In genomic region chr2:102027036-102027702, GRCh38 we compare ENCODE assay signal across 11 cellular contexts. TPM values are rescaled to one million over a fixed set of nuclear protein-coding genes. Genes with fewer than 3 reads are reported as not detected.
DNase-seq lines count a peak whose midpoint lies in the region; ATAC-seq, FAIRE-seq and TF ChIP-seq lines count a peak whose summit lies in the region.
"Had no signal": no experiment of that assay in that cellular context is flagged by ENCODE, and none has a peak within 500 bp of the region (broad histone marks: within the 10 kb centered on the region; RNA-seq: fewer than 3 reads in every experiment).

No MANE protein-coding gene starts in this region.

- CTCF ChIA-PET in K562 (lab: Yijun Ruan, JAX; ENCODE audit: low intra/inter-chr PET ratio) = no interaction called here

- TF ChIP-seq POLR2A in K562 (conservative IDR thresholded peaks at IDR 0.05) (no peak), sigmoid colon (IDR thresholded peaks at IDR 0.05) (no peak)

- in situ Hi-C loops in K562 (cut with MboI) = no loop called here

- TF ChIP-seq CTCF in K562 (IDR thresholded peaks at IDR 0.05 in 2 of 3, conservative IDR thresholded peaks at IDR 0.05 in 1 of 3; ENCODE audit: insufficient read depth in 2 of 3, low read depth in 1 of 3, low read length in 3 of 3) (no peak), sigmoid colon (IDR thresholded peaks at IDR 0.05) (no peak)

- H3K27me3 ChIP-seq in K562 (ENCODE audit: control insufficient read depth in 2 of 2, insufficient read depth in 2 of 2, low read length in 2 of 2) (no peaks in the 10 kb centered on the region; a peak in 1 of 5 replicates), right cardiac atrium (ENCODE audit: control insufficient read depth, insufficient read depth) (no peaks in the 10 kb centered on the region), sigmoid colon (no peaks in the 10 kb centered on the region)

- H3K79me2 ChIP-seq in K562 (ENCODE audit: control insufficient read depth, insufficient read depth, low read length) = no peaks in the 10 kb centered on the region

- H4K20me1 ChIP-seq in K562 (replicated peaks; ENCODE audit: control insufficient read depth, insufficient read depth, low read length) = no peaks in the 10 kb centered on the region; the same call in 1 of the 2 replicates

- DNase-seq in ELR (ENCODE audit: low read depth) = peak; percentile 73
- DNase-seq in K562 (ENCODE audit: extremely low read depth in 1 of 4, low spot score in 3 of 4) = no peak
- peak in 1 of 3 donors; percentile 29 for DNase-seq in right cardiac atrium
- no peak for DNase-seq in sigmoid colon
- no peak for DNase-seq in NCI-H774 (lab: John Stamatoyannopoulos, UW)
- no peak for DNase-seq in hippocampal formation (lab: John Stamatoyannopoulos, UW)
- DNase-seq: effector CD4-positive, alpha-beta T cell; natural killer cell; NCI-H1417 had no signal

- no peak for FAIRE-seq in K562 (lab: Jason Lieb, UNC)

- POLR2A ChIA-PET in K562 (lab: Yijun Ruan, JAX) = interaction anchor here (0.6 to 1.6 kb wide), 5 partner anchors 13 to 213 kb away, joined by 3 to 6 read pairs (median 3); no protein-coding TSS in a partner anchor

- no peak overlapping the region for H3K4me2 ChIP-seq in K562 (ENCODE audit: insufficient read depth, low read length)

- H3K9me1 ChIP-seq in K562 (ENCODE audit: control insufficient read depth, insufficient read depth, low read length) = no peaks in the 10 kb centered on the region

- 0 out of 2 replicates have a peak overlapping the region, but pooled peaks have one; percentile 3 for H2AFZ ChIP-seq in K562 (ENCODE audit: low read depth, low read length)

- BruUV-seq in K562 (replicated peaks; lab: Mats Ljungman, UMichigan) = no TSS peak

- TF ChIP-seq RAD21 in K562 (CRISPR knock-in tag; conservative IDR thresholded peaks at IDR 0.05 in 1 of 2, IDR thresholded peaks at IDR 0.05 in 1 of 2) = no peak

- H3K4me1 ChIP-seq in K562 (replicated peaks in 1 of 2; ENCODE audit: control insufficient read depth in 2 of 2, insufficient read depth in 2 of 2, low read length in 2 of 2) (peaks cover 0 to 3% of the 10 kb centered on the region in 2 experiments; a peak in 2 of 5 replicates), right cardiac atrium (ENCODE audit: control insufficient read depth, insufficient read depth, low read length) (peaks cover 8% of the 10 kb centered on the region), sigmoid colon (peaks cover 0 to 14% (median 9%) of the 10 kb centered on the region in 4 donors)

- TF ChIP-seq EP300 in K562 (IDR thresholded peaks at IDR 0.05; ENCODE audit: low read length) (no peak), sigmoid colon (IDR thresholded peaks at IDR 0.05) (no peak)

- H3K36me3 ChIP-seq in K562 (ENCODE audit: control insufficient read depth, insufficient read depth, low read length) = no peaks in the 10 kb centered on the region; the same call in 2 of the 3 replicates
- H3K36me3 ChIP-seq in sigmoid colon = no peaks in the 10 kb centered on the region

- H3K4me3 ChIP-seq in K562 = no peak overlapping the region
- H3K4me3 ChIP-seq in right cardiac atrium (ENCODE audit: low read length) = no peak overlapping the region
- H3K4me3 ChIP-seq in sigmoid colon = no peak overlapping the region

- intact Hi-C loops in K562 (cut with micrococcal nuclease) = no loop called here
- intact Hi-C loops in right cardiac atrium (cut with DNase I) = no loop called here
- intact Hi-C loops in sigmoid colon (cut with DNase I) = loop anchor here (5.0 to 10.0 kb wide), 3 partner anchors 75 to 328 kb away; partner anchors contain the start of gene IL18R1

- H3K27ac ChIP-seq in K562 (ENCODE audit: extremely low read depth, low read depth, low read length) (no peak overlapping the region), right cardiac atrium (ENCODE audit: low read length) (peak overlapping the region; percentile 89), sigmoid colon (peak overlapping the region; percentile 50 to 66 (median 64))

- H3K9me3 ChIP-seq in K562 (replicated peaks; ENCODE audit: control insufficient read depth, insufficient read depth, low read depth, low read length) = no peaks in the 10 kb centered on the region
- no peaks in the 10 kb centered on the region for H3K9me3 ChIP-seq in right cardiac atrium (ENCODE audit: control insufficient read depth, low read length)
- H3K9me3 ChIP-seq in sigmoid colon = no peaks in the 10 kb centered on the region

- no peak for ATAC-seq in K562
- peak; percentile 78 to 93 for ATAC-seq in right cardiac atrium
- no peak for ATAC-seq in GM21390 (IDR thresholded peaks at IDR 0.05; ENCODE audit: unreplicated experiment)
- ATAC-seq in GM21717 (IDR thresholded peaks at IDR 0.05; ENCODE audit: unreplicated experiment) = no peak
- ATAC-seq: natural killer cell had no signal

- H3K9ac ChIP-seq in K562 (ENCODE audit: insufficient read depth in 1 of 2, low read depth in 2 of 2, low read length in 2 of 2) = no peak overlapping the region; a peak in 1 of 4 replicates

- 27% methylated on average over 5 of the region's 5 CpGs for WGBS in K562 (ENCODE audit: insufficient coverage, low coverage, missing lambda C conversion rate)
- 51% methylated on average over 5 of the region's 5 CpGs for WGBS in right cardiac atrium
- 73 to 84% methylated on average over 5 of the region's 5 CpGs for WGBS in sigmoid colon, 2 donors

TF ChIP-seq in K562, 482 proteins besides CTCF, POLR2A, EP300 and RAD21:
- TF ChIP-seq, protein P1, sequence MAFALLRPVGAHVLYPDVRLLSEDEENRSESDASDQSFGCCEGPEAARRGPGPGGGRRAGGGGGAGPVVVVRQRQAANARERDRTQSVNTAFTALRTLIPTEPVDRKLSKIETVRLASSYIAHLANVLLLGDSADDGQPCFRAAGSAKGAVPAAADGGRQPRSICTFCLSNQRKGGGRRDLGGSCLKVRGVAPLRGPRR (CRISPR knock-in tag; IDR thresholded peaks at IDR 0.05) = no peak
- TF ChIP-seq ATF3 (IDR thresholded peaks at IDR 0.05) (0 out of 2 replicates have a peak, but pooled peaks have one; percentile 17), ATF3 (CRISPR knock-in tag; conservative IDR thresholded peaks at IDR 0.05) (no peak), JUND (IDR thresholded peaks at IDR 0.05; ENCODE audit: borderline replicate concordance, low read depth, low read length) (peak; percentile 32; the same call in 1 of the 2 replicates), JUND (tag; IDR thresholded peaks at IDR 0.05; ENCODE audit: borderline replicate concordance, low read depth, low read length) (no peak), SMAD1 (IDR thresholded peaks at IDR 0.05; ENCODE audit: low read depth, low read length, partially characterized antibody) (no peak), NR2F6 (CRISPR knock-in tag; IDR thresholded peaks at IDR 0.05) (no peak), CBX8 (IDR thresholded peaks at IDR 0.05; ENCODE audit: borderline replicate concordance, extremely low read depth, low read depth, low read length, poor library complexity, severe bottlenecking) (no peak), KDM1A (IDR thresholded peaks at IDR 0.05) (0 out of 4 replicates have a peak, but pooled peaks of 1 of the 2 experiments have one; percentile 37)

RNA-seq across cellular contexts. Expression of gene IL1R2, which starts 35.4 kb away (rescaled TPM):
- total RNA-seq in K562 (2011; cell fraction: chromatin; rRNA removed; ENCODE audit: low replicate concordance) = not detected in 2 replicates
- not detected in 2 replicates for total RNA-seq in K562 (2011; cell fraction: nucleolus; rRNA removed)
- not detected in 2 replicates for total RNA-seq in K562 (2011; cell fraction: nucleoplasm; rRNA removed)
- total RNA-seq in K562 (2014; rRNA removed) (0.24 TPM in 1 of 2 replicates, not detected in the other), K562 (2014; rRNA removed; fragmentation: Illumina TruSeq; extraction: Trizol) (not detected in 2 replicates), K562 (2015; rRNA removed; fragmentation: Illumina TruSeq; extraction: Trizol) (not detected in 2 replicates), K562 (2021) (0.13 TPM in 1 of 2 replicates, not detected in the other), right cardiac atrium (1 to 10 TPM in 3 of 4 donors, not detected in 1; 3.0 to 4.3 (median 3.9) TPM), sigmoid colon (10 to 100 TPM in 2 of 4 donors, 1 to 10 TPM in 2; 3.0 to 15.9 (median 8.6) TPM)
- polyA plus RNA-seq in K562 (2011; rRNA removed) (not detected in 2 replicates), K562 (2014; fragmentation: Illumina TruSeq; extraction: Trizol) (not detected in 2 replicates), K562 (2014; fragmentation: Nextera tagmentation; extraction: Ambion mirVana) (under 1 TPM in 1 of 2 experiments, not detected in 1; 0.13 TPM), K562 (2014; rRNA removed) (not detected in 2 replicates), right cardiac atrium (1.9 TPM), sigmoid colon (10 to 100 TPM; 21.6 to 26.4 (median 24.6) TPM)
- polyA plus RNA-seq in K562 (2011; cell fraction: cytosol; rRNA removed) = not detected in 2 replicates
- polyA plus RNA-seq in K562 (2011; cell fraction: nucleus; rRNA removed) = not detected in 2 replicates
- 0.12 TPM in 1 of 2 replicates, not detected in the other for polyA plus RNA-seq in K562 (2012)
- not detected in 2 replicates for polyA minus RNA-seq in K562 (2011; rRNA and poly(A)+ RNA removed)
- polyA minus RNA-seq in K562 (2011; cell fraction: cytosol; rRNA and poly(A)+ RNA removed) = not detected in 2 replicates
- not detected in 2 replicates for polyA minus RNA-seq in K562 (2011; cell fraction: nucleus; rRNA and poly(A)+ RNA removed)

Comparison
In these comparisons a context has a peak if more than half of its experiments do, and no peak if none do; other contexts are left out.
1. ATAC-seq: peak in right cardiac atrium (2 of 2); none in K562 (single experiment), GM21390 (single experiment) and GM21717 (single experiment).